Comparison of ENCODE assay signal across 16 cellular contexts in genomic region chr1:201002510-201002909, GRCh38.
"Had no signal": no experiment of that assay in that cellular context is flagged by ENCODE, and none has a peak within 500 bp of the region (broad histone marks: within the 10 kb centered on the region; RNA-seq: fewer than 3 reads in every experiment).

No MANE protein-coding gene starts in this region.

- H3K9me3 ChIP-seq: gastroesophageal sphincter, left lung, sigmoid colon had no signal

- H3K4me3 ChIP-seq: gastroesophageal sphincter, left lung, sigmoid colon had no signal

- H3K4me1 ChIP-seq: gastroesophageal sphincter, left lung, sigmoid colon had no signal

- H3K27me3 Mint-ChIP-seq: activated CD4-positive, alpha-beta T cell treated with anti-CD3 and anti-CD28 coated beads, Interleukin-2, amount 10 ng/mL, durations not matched to agents 24 days and 14 days; natural killer cell treated with Interleukin-12 subunit alpha and Interleukin-12 subunit beta and Interleukin-15 and Interleukin-18, amount 100 ng/mL, for 72 hours had no signal

- DNase-seq: activated CD4-positive, alpha-beta T cell treated with anti-CD3 and anti-CD28 coated beads, Interleukin-2, amount 10 ng/mL, durations not matched to agents 24 days and 14 days; caudate nucleus; cortex of kidney; effector CD8-positive, alpha-beta T cell; islet precursor cell; left lung; occipital lobe; sigmoid colon; stimulated activated CD4-positive, alpha-beta T cell treated with anti-CD3 and anti-CD28 coated beads, Interleukin-12 subunit alpha, Interleukin-12 subunit beta, amount 100 ng/mL, for 4 hours; stimulated activated CD4-positive, alpha-beta T cell treated with anti-CD3 and anti-CD28 coated beads, Interleukin-4, amount 100 ng/mL, for 24 hours; T1000; trophoblast cell had no signal

- H3K27ac ChIP-seq: gastroesophageal sphincter, left lung, sigmoid colon, VCaP had no signal

- H3K27me3 ChIP-seq: gastroesophageal sphincter, left lung, sigmoid colon had no signal

- H3K9me3 Mint-ChIP-seq: activated CD4-positive, alpha-beta T cell treated with anti-CD3 and anti-CD28 coated beads, Interleukin-2, amount 10 ng/mL, durations not matched to agents 24 days and 14 days; activated T-helper 2 cell treated with anti-CD3 and anti-CD28 coated beads, Interferon-gamma antibody, Interleukin-2, Interleukin-4, amounts not matched to agents 10 μg/mL and 5 μg/mL and 100 μg/mL, durations not matched to agents 14 hours and 24 hours and 36 hours; natural killer cell treated with Interleukin-12 subunit alpha and Interleukin-12 subunit beta and Interleukin-15 and Interleukin-18, amount 100 ng/mL, for 72 hours had no signal

- H3K27ac Mint-ChIP-seq: activated T-helper 2 cell treated with anti-CD3 and anti-CD28 coated beads, Interferon-gamma antibody, Interleukin-2, Interleukin-4, amounts not matched to agents 10 μg/mL and 5 μg/mL and 100 μg/mL, durations not matched to agents 14 hours and 24 hours and 36 hours had no signal

- H3K36me3 ChIP-seq: sigmoid colon had no signal

- H3K4me3 Mint-ChIP-seq: activated CD4-positive, alpha-beta T cell treated with anti-CD3 and anti-CD28 coated beads, Interleukin-2, amount 10 ng/mL, durations not matched to agents 24 days and 14 days; natural killer cell treated with Interleukin-12 subunit alpha and Interleukin-12 subunit beta and Interleukin-15 and Interleukin-18, amount 100 ng/mL, for 72 hours had no signal

- ATAC-seq: gastroesophageal sphincter; left lung; natural killer cell treated with Interleukin-12 subunit alpha and Interleukin-12 subunit beta and Interleukin-15 and Interleukin-18, amount 100 ng/mL, for 72 hours had no signal
